In genomic region chr1:145927916-145928647, GRCh38 we compare ENCODE assay signal across 1 cellular context.
TF ChIP-seq lines count a peak whose summit lies in the region.

No MANE protein-coding gene starts in this region.

TF ChIP-seq in H1, 55 proteins besides CTCF, POLR2A, EP300 and RAD21:
- TF ChIP-seq GTF2F1 (IDR thresholded peaks at IDR 0.05; ENCODE audit: borderline replicate concordance, low read depth, low read length) = no peak
- no peak for TF ChIP-seq KDM5A (IDR thresholded peaks at IDR 0.05; ENCODE audit: low read length)
- TF ChIP-seq CBX5 (IDR thresholded peaks at IDR 0.05; ENCODE audit: low read depth, low read length) = no peak
- TF ChIP-seq BACH1 (IDR thresholded peaks at IDR 0.05; ENCODE audit: low read length) = no peak
- TF ChIP-seq CHD1 (IDR thresholded peaks at IDR 0.05; ENCODE audit: low read depth, low read length) = no peak
- no peak for TF ChIP-seq JUN (IDR thresholded peaks at IDR 0.05; ENCODE audit: low read depth, low read length)
- TF ChIP-seq NANOG (IDR thresholded peaks at IDR 0.05; ENCODE audit: insufficient read depth, low read depth, low read length, poor library complexity, severe bottlenecking) = no peak
